Comparison of ENCODE assay signal across 12 cellular contexts in the genomic region with DNA sequence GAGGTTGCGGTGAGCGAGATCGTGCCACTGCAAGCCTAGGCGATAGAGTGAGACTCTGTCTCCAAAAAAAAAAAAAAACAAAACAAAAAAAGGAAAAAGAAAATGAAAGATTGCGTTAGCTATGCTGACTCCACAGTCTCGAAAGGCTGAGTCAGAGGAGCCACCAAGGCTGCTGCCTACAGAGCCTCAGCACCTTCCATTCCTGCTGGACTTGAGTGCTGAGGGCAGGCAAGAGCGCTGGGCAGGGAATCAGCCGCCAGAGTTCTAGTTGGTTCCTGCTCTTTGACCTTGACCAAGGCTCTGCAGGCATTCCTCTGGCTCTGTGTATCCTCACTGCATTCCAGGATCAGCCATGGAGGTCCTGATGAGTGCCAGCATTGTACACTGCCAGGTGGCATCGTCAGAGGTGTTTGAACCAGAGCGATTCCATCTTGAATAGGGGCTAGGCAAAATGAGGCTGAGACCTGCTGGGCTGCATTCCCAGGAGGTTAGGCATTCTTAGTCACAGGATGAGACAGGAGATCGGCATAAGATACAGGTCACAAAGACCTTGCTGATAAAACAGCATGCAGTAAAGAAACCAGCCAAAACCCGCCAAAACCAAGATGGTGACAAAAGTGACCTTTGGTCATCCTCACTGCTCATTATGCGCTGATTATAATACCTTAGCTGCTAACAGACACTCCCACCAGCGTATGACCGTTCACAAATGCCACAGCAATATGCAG. TPM values are rescaled to one million over a fixed set of nuclear protein-coding genes. Genes with fewer than 3 reads are reported as not detected.
DNase-seq lines count a peak whose midpoint lies in the region; ATAC-seq and TF ChIP-seq lines count a peak whose summit lies in the region.
"Had no signal": no experiment of that assay in that cellular context is flagged by ENCODE, and none has a peak within 500 bp of the region (broad histone marks: within the 10 kb centered on the region; RNA-seq: fewer than 3 reads in every experiment).

No MANE protein-coding gene starts in this region.

- intact Hi-C loops in breast epithelium (cut with DNase I; ENCODE audit: low total_unique reads) = no loop called here

- no peak for ATAC-seq in GM19463 (IDR thresholded peaks at IDR 0.05; ENCODE audit: unreplicated experiment)

- H3K9me3 ChIP-seq in MG63 = no peaks in the 10 kb centered on the region
- H3K9me3 ChIP-seq in breast epithelium = no peaks in the 10 kb centered on the region

- peaks cover 6% of the 10 kb centered on the region for H3K9me3 Mint-ChIP-seq in mesothelial cell of epicardium
- H3K9me3 Mint-ChIP-seq: natural killer cell had no signal

- no peaks in the 10 kb centered on the region for H3K27me3 Mint-ChIP-seq in mesothelial cell of epicardium (ENCODE audit: low read depth)

- peak overlapping the region; percentile 8 for H3K27ac Mint-ChIP-seq in mesothelial cell of epicardium
- H3K27ac Mint-ChIP-seq: natural killer cell had no signal

- peaks cover 31% of the 10 kb centered on the region for H3K4me1 Mint-ChIP-seq in mesothelial cell of epicardium
- H3K4me1 Mint-ChIP-seq: natural killer cell had no signal

- no peak overlapping the region for H3K4me3 Mint-ChIP-seq in mesothelial cell of epicardium
- H3K4me3 Mint-ChIP-seq: natural killer cell had no signal

- H3K27ac ChIP-seq in breast epithelium = peak overlapping the region; percentile 61 to 74

- peaks cover 32% of the 10 kb centered on the region for H3K36me3 ChIP-seq in MG63
- no peaks in the 10 kb centered on the region for H3K36me3 ChIP-seq in breast epithelium

- no peaks in the 10 kb centered on the region for H3K27me3 ChIP-seq in MG63
- no peaks in the 10 kb centered on the region for H3K27me3 ChIP-seq in breast epithelium

- DNase-seq in Daoy (ENCODE audit: low read depth) = peak; percentile 77
- DNase-seq in MG63 = peak; percentile 53
- peak in 1 of 2 donors; percentile 68 for DNase-seq in breast epithelium (ENCODE audit: low spot score in 2 of 2)
- no peak for DNase-seq in mesothelial cell of epicardium (ENCODE audit: low spot score in 2 of 2, unreplicated experiment in 2 of 2)
- DNase-seq in activated CD4-positive, CD25-positive, alpha-beta regulatory T cell treated with anti-CD3 and anti-CD28 coated beads, Interleukin-2, amount 50 U/mL, for 72 hours = no peak
- no peak for DNase-seq in superior temporal gyrus (ENCODE audit: extremely low spot score)
- DNase-seq in NCI-H146 treated with DMSO at 0.1 percent for 48 hours (lab: John Stamatoyannopoulos, UW; ENCODE audit: unreplicated experiment) = no peak
- DNase-seq: activated CD8-positive, alpha-beta memory T cell treated with anti-CD3 and anti-CD28 coated beads for 24 hours; effector memory CD4-positive, alpha-beta T cell; natural killer cell; NCI-H2107 had no signal

- peaks cover 0 to 5% of the 10 kb centered on the region in 2 donors for H3K4me1 ChIP-seq in breast epithelium

- TF ChIP-seq POLR2A in breast epithelium (IDR thresholded peaks at IDR 0.05) = no peak

- H3K4me3 ChIP-seq in MG63 (no peak overlapping the region), breast epithelium (no peak overlapping the region)

- no peaks in the 10 kb centered on the region for H3K36me3 Mint-ChIP-seq in mesothelial cell of epicardium
- H3K36me3 Mint-ChIP-seq: natural killer cell had no signal

- no peak for TF ChIP-seq CTCF in breast epithelium (IDR thresholded peaks at IDR 0.05)
- no peak for TF ChIP-seq CTCF in mesothelial cell of epicardium (IDR thresholded peaks at IDR 0.05; ENCODE audit: unreplicated experiment)

RNA-seq across cellular contexts. Expression of gene MESP2, which starts 5.9 kb away (rescaled TPM):
- total RNA-seq in Daoy (2014; rRNA removed; shearing (Covaris generic)) = 0.29 and 0.54 TPM in 2 replicates
- total RNA-seq in MG63 (2014; rRNA removed; shearing (Covaris generic); ENCODE audit: low replicate concordance) = 1.8 TPM in 1 of 2 replicates, not detected in the other
- total RNA-seq in breast epithelium (1 to 10 TPM in 1 of 3 donors, under 1 TPM in 1, not detected in 1; 0.64 to 2.3 TPM), mesothelial cell of epicardium (0.29 TPM in 1 of 3 replicates, not detected in the others)
- total RNA-seq: natural killer cell had no signal

RNA-seq across cellular contexts. Expression of gene MESP1, which starts 31.0 kb away (rescaled TPM):
- total RNA-seq in Daoy (2014; rRNA removed; shearing (Covaris generic)) = 1.2 and 1.5 TPM in 2 replicates
- 2.2 and 8.9 TPM in 2 replicates for total RNA-seq in MG63 (2014; rRNA removed; shearing (Covaris generic); ENCODE audit: low replicate concordance)
- total RNA-seq in breast epithelium (10 to 100 TPM in 1 of 3 donors, 1 to 10 TPM in 2; 5.9 to 12.8 (median 6.2) TPM), mesothelial cell of epicardium (0.18 to 0.89 TPM in 2 of 3 replicates, not detected in the other)

RNA-seq across cellular contexts. Expression of gene ANPEP, which starts 32.6 kb away (rescaled TPM):
- 24.3 and 31.5 TPM in 2 replicates for total RNA-seq in Daoy (2014; rRNA removed; shearing (Covaris generic))
- total RNA-seq in MG63 (2014; rRNA removed; shearing (Covaris generic); ENCODE audit: low replicate concordance) = 24.9 and 43.8 TPM in 2 replicates
- total RNA-seq in breast epithelium = 100 to 1,000 TPM in 2 of 3 donors, 10 to 100 TPM in 1; 26.5 to 129 (median 106) TPM
- total RNA-seq in mesothelial cell of epicardium = 12.5 to 16.3 TPM (median 15.8 TPM) in 3 replicates

Comparison
In these comparisons a context has a peak if more than half of its experiments do, and no peak if none do; other contexts are left out.
1. DNase-seq: peak in Daoy (single experiment) and MG63 (single experiment); none in mesothelial cell of epicardium (0 of 2), activated CD4-positive, CD25-positive, alpha-beta regulatory T cell treated with anti-CD3 and anti-CD28 coated beads, Interleukin-2, amount 50 U/mL, for 72 hours (single experiment), superior temporal gyrus (single experiment) and NCI-H146 treated with DMSO at 0.1 percent for 48 hours (single experiment).